ENCODE assay signal across 8 cellular contexts in the genomic region with DNA sequence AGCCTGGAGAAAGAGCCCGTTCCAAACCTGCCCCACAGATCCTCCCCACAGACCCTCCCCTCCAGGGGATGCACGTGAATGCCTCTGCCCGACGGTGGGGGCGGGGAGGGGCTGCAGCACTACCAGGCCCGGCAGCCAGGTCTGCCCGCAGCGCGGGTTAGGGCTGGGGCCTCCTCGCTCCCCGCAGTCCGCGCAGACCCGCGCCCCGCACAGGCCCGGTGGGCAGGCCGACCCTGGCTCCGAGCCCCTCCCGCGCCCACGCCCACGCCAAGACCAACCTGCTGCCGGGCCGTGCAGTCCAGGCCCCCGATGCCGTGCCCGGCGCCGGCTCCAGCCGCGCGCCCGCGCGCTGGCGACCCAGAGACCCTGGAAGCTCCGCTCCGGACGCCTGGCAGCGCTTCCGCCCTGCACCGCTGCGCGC. TPM values are rescaled to one million over a fixed set of nuclear protein-coding genes. Genes with fewer than 3 reads are reported as not detected.
DNase-seq lines count a peak whose midpoint lies in the region; ATAC-seq lines count a peak whose summit lies in the region.

A gene with protein sequence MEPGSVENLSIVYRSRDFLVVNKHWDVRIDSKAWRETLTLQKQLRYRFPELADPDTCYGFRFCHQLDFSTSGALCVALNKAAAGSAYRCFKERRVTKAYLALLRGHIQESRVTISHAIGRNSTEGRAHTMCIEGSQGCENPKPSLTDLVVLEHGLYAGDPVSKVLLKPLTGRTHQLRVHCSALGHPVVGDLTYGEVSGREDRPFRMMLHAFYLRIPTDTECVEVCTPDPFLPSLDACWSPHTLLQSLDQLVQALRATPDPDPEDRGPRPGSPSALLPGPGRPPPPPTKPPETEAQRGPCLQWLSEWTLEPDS (minus strand): TSS at position 404 of the 421 bp plus-strand sequence. CDS start 644 bp downstream, outside the sequence.

- intact Hi-C loops in activated T-helper 2 cell treated with anti-CD3 and anti-CD28 coated beads, Interferon-gamma antibody, Interleukin-2, Interleukin-4, amounts not matched to agents 10 μg/mL and 5 μg/mL and 100 μg/mL, durations not matched to agents 14 hours and 24 hours and 36 hours (cut with micrococcal nuclease): loop anchor here (5.0 kb wide), 1 partner anchor 46 kb away; a partner anchor contains a TSS

- peaks cover 23% of the 10 kb centered on the region for H3K36me3 Mint-ChIP-seq in activated T-helper 2 cell treated with anti-CD3 and anti-CD28 coated beads, Interferon-gamma antibody, Interleukin-2, Interleukin-4, amounts not matched to agents 10 μg/mL and 5 μg/mL and 100 μg/mL, durations not matched to agents 14 hours and 24 hours and 36 hours (ENCODE audit: low read depth)
- peaks cover 22 to 25% of the 10 kb centered on the region in 2 donors for H3K36me3 Mint-ChIP-seq in stimulated activated naive B cell treated with anti-CD40 and anti-IgM and Interleukin-4, amounts not matched to agents 10 μg/mL and 1 μg/mL and 100 μg/mL, for 72 hours

- DNase-seq in NCI-H1417 (lab: John Stamatoyannopoulos, UW) (peak in 2 of 3 experiments; percentile 67 to 74), NCI-H1417 treated with DMSO at 0.1 percent for 48 hours (lab: John Stamatoyannopoulos, UW) (no peak), HK-2 (ENCODE audit: unreplicated experiment) (no peak), NCI-H1092 (lab: John Stamatoyannopoulos, UW) (no peak)
- no peak for DNase-seq in activated T-helper 2 cell treated with anti-CD3 and anti-CD28 coated beads, Interferon-gamma antibody, Interleukin-2, Interleukin-4, amounts not matched to agents 10 μg/mL and 5 μg/mL and 100 μg/mL, durations not matched to agents 14 hours and 24 hours and 36 hours (ENCODE audit: low spot score)
- DNase-seq in stimulated activated naive B cell treated with anti-CD40 and anti-IgM and Interleukin-4, amounts not matched to agents 10 μg/mL and 1 μg/mL and 100 μg/mL, for 72 hours: no peak

- no peaks in the 10 kb centered on the region for H3K27me3 ChIP-seq in iPS-20b (ENCODE audit: insufficient read depth, low read length)

- no peaks in the 10 kb centered on the region for H3K4me1 ChIP-seq in iPS-20b (ENCODE audit: insufficient read depth, low read length)

- peaks cover 32% of the 10 kb centered on the region for H3K36me3 ChIP-seq in iPS-20b (ENCODE audit: insufficient read depth, low read depth, low read length)

- H3K4me3 Mint-ChIP-seq in activated T-helper 2 cell treated with anti-CD3 and anti-CD28 coated beads, Interferon-gamma antibody, Interleukin-2, Interleukin-4, amounts not matched to agents 10 μg/mL and 5 μg/mL and 100 μg/mL, durations not matched to agents 14 hours and 24 hours and 36 hours (ENCODE audit: low read depth): peak within 1 kb of the TSS; percentile 86
- H3K4me3 Mint-ChIP-seq in stimulated activated naive B cell treated with anti-CD40 and anti-IgM and Interleukin-4, amounts not matched to agents 10 μg/mL and 1 μg/mL and 100 μg/mL, for 72 hours: peak within 1 kb of the TSS; percentile 89 to 90

- H3K27ac Mint-ChIP-seq in activated T-helper 2 cell treated with anti-CD3 and anti-CD28 coated beads, Interferon-gamma antibody, Interleukin-2, Interleukin-4, amounts not matched to agents 10 μg/mL and 5 μg/mL and 100 μg/mL, durations not matched to agents 14 hours and 24 hours and 36 hours: peak within 1 kb of the TSS; percentile 68
- H3K27ac Mint-ChIP-seq in stimulated activated naive B cell treated with anti-CD40 and anti-IgM and Interleukin-4, amounts not matched to agents 10 μg/mL and 1 μg/mL and 100 μg/mL, for 72 hours: peak within 1 kb of the TSS; percentile 87

- peak within 1 kb of the TSS; percentile 88 for H3K9ac ChIP-seq in iPS-20b (ENCODE audit: low read depth, low read length)

- no peaks in the 10 kb centered on the region for H3K9me3 Mint-ChIP-seq in activated T-helper 2 cell treated with anti-CD3 and anti-CD28 coated beads, Interferon-gamma antibody, Interleukin-2, Interleukin-4, amounts not matched to agents 10 μg/mL and 5 μg/mL and 100 μg/mL, durations not matched to agents 14 hours and 24 hours and 36 hours
- no peaks in the 10 kb centered on the region for H3K9me3 Mint-ChIP-seq in stimulated activated naive B cell treated with anti-CD40 and anti-IgM and Interleukin-4, amounts not matched to agents 10 μg/mL and 1 μg/mL and 100 μg/mL, for 72 hours

- H3K27ac ChIP-seq in iPS-20b (ENCODE audit: low read length): no peak within 1 kb of the TSS

- H3K4me3 ChIP-seq in iPS-20b (ENCODE audit: low read length): peak within 1 kb of the TSS; percentile 87

- H3K4me1 Mint-ChIP-seq in activated T-helper 2 cell treated with anti-CD3 and anti-CD28 coated beads, Interferon-gamma antibody, Interleukin-2, Interleukin-4, amounts not matched to agents 10 μg/mL and 5 μg/mL and 100 μg/mL, durations not matched to agents 14 hours and 24 hours and 36 hours (ENCODE audit: low read depth): peaks cover 5% of the 10 kb centered on the region
- peaks cover 18 to 42% of the 10 kb centered on the region in 2 donors for H3K4me1 Mint-ChIP-seq in stimulated activated naive B cell treated with anti-CD40 and anti-IgM and Interleukin-4, amounts not matched to agents 10 μg/mL and 1 μg/mL and 100 μg/mL, for 72 hours

- H3K27me3 Mint-ChIP-seq in activated T-helper 2 cell treated with anti-CD3 and anti-CD28 coated beads, Interferon-gamma antibody, Interleukin-2, Interleukin-4, amounts not matched to agents 10 μg/mL and 5 μg/mL and 100 μg/mL, durations not matched to agents 14 hours and 24 hours and 36 hours (ENCODE audit: low read depth): no peaks in the 10 kb centered on the region
- H3K27me3 Mint-ChIP-seq in stimulated activated naive B cell treated with anti-CD40 and anti-IgM and Interleukin-4, amounts not matched to agents 10 μg/mL and 1 μg/mL and 100 μg/mL, for 72 hours: peaks cover 0 to 4% of the 10 kb centered on the region in 2 donors

- H3K9me3 ChIP-seq in iPS-20b (ENCODE audit: insufficient read depth, low read depth, low read length): no peaks in the 10 kb centered on the region

- ATAC-seq in HG03159 (IDR thresholded peaks at IDR 0.05; ENCODE audit: unreplicated experiment): peak; percentile 23
- ATAC-seq in stimulated activated naive B cell treated with anti-CD40 and anti-IgM and Interleukin-4, amounts not matched to agents 10 μg/mL and 1 μg/mL and 100 μg/mL, for 72 hours (replicated peaks): peak; percentile 41 to 42

RNA-seq across cellular contexts. Expression of the gene that starts here (rescaled TPM):
- total RNA-seq in activated T-helper 2 cell treated with anti-CD3 and anti-CD28 coated beads, Interferon-gamma antibody, Interleukin-2, Interleukin-4, amounts not matched to agents 10 μg/mL and 5 μg/mL and 100 μg/mL, durations not matched to agents 14 hours and 24 hours and 36 hours: 35.1 and 35.3 TPM in 2 replicates

Comparison
In these comparisons a context has a peak if more than half of its experiments do, and no peak if none do; other contexts are left out.
1. DNase-seq: peak in NCI-H1417 (2 of 3); none in NCI-H1417 treated with DMSO at 0.1 percent for 48 hours (single experiment), activated T-helper 2 cell treated with anti-CD3 and anti-CD28 coated beads, Interferon-gamma antibody, Interleukin-2, Interleukin-4, amounts not matched to agents 10 μg/mL and 5 μg/mL and 100 μg/mL, durations not matched to agents 14 hours and 24 hours and 36 hours (single experiment), stimulated activated naive B cell treated with anti-CD40 and anti-IgM and Interleukin-4, amounts not matched to agents 10 μg/mL and 1 μg/mL and 100 μg/mL, for 72 hours (single experiment), HK-2 (single experiment) and NCI-H1092 (single experiment).